Comparison of ENCODE assay signal across 1 cellular context in genomic region chr16:11073407-11073806, GRCh38.
TF ChIP-seq lines count a peak whose summit lies in the region.

No MANE protein-coding gene starts in this region.

TF ChIP-seq in IMR-90, 13 proteins besides CTCF, POLR2A, EP300 and RAD21:
- TF ChIP-seq FOS (IDR thresholded peaks at IDR 0.05; ENCODE audit: low read depth, low read length) (no peak), CHD1 (IDR thresholded peaks at IDR 0.05; ENCODE audit: low read depth, low read length) (no peak), BHLHE40 (IDR thresholded peaks at IDR 0.05; ENCODE audit: low read depth, low read length) (no peak), RFX5 (IDR thresholded peaks at IDR 0.05; ENCODE audit: low read depth, low read length) (no peak), NFE2L2 (IDR thresholded peaks at IDR 0.05; ENCODE audit: low read depth, low read length) (no peak), MAZ (IDR thresholded peaks at IDR 0.05; ENCODE audit: borderline replicate concordance, low read depth, low read length) (no peak), CEBPB (IDR thresholded peaks at IDR 0.05; ENCODE audit: low read depth, low read length) (no peak), MAFK (IDR thresholded peaks at IDR 0.05; ENCODE audit: low read depth, low read length) (no peak), MXI1 (IDR thresholded peaks at IDR 0.05; ENCODE audit: borderline replicate concordance, low read depth, low read length) (no peak), RCOR1 (IDR thresholded peaks at IDR 0.05; ENCODE audit: insufficient replicate concordance, low read length) (no peak), SMC3 (IDR thresholded peaks at IDR 0.05; ENCODE audit: low read depth, low read length) (no peak)
- TF ChIP-seq, protein P1, sequence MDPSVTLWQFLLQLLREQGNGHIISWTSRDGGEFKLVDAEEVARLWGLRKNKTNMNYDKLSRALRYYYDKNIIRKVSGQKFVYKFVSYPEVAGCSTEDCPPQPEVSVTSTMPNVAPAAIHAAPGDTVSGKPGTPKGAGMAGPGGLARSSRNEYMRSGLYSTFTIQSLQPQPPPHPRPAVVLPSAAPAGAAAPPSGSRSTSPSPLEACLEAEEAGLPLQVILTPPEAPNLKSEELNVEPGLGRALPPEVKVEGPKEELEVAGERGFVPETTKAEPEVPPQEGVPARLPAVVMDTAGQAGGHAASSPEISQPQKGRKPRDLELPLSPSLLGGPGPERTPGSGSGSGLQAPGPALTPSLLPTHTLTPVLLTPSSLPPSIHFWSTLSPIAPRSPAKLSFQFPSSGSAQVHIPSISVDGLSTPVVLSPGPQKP (IDR thresholded peaks at IDR 0.05; ENCODE audit: borderline replicate concordance, low read depth, low read length) = no peak
- TF ChIP-seq, protein P2, sequence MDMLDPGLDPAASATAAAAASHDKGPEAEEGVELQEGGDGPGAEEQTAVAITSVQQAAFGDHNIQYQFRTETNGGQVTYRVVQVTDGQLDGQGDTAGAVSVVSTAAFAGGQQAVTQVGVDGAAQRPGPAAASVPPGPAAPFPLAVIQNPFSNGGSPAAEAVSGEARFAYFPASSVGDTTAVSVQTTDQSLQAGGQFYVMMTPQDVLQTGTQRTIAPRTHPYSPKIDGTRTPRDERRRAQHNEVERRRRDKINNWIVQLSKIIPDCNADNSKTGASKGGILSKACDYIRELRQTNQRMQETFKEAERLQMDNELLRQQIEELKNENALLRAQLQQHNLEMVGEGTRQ (IDR thresholded peaks at IDR 0.05; ENCODE audit: low read depth, low read length) = no peak
